ENCODE assay signal across 17 cellular contexts in the genomic region with DNA sequence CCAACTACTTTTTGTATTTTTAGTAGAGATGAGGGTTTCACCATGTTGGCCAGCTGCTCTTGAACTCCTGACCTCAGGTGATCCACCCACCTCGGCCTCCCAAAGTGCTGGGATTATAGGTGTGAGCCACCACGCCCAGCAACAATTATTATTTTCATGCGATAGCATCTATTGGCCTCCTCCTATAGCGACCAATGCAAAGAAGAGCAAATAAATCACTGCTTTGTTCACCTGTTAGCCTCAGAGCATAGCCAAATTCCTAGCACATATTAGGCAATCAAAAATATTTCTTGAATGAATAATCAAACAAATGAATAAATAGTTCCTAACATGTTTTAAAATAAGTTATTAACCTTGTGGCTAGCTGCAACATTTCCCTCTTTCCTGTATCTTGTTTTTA. TPM values are rescaled to one million over a fixed set of nuclear protein-coding genes. Genes with fewer than 3 reads are reported as not detected.
DNase-seq lines count a peak whose midpoint lies in the region; ATAC-seq and TF ChIP-seq lines count a peak whose summit lies in the region.
"Had no signal": no experiment of that assay in that cellular context is flagged by ENCODE, and none has a peak within 500 bp of the region (broad histone marks: within the 10 kb centered on the region; RNA-seq: fewer than 3 reads in every experiment).

No MANE protein-coding gene starts in this region.

- no peaks in the 10 kb centered on the region for H3K79me1 ChIP-seq in IMR-90 (ENCODE audit: low read depth in 1 of 2, low read length in 2 of 2)

- ATAC-seq in IMR-90 (ENCODE audit: low read depth) (no peak), RWPE2 (ENCODE audit: low read depth) (peak; percentile 51), WTC11 (no peak)
- ATAC-seq: GM12878 had no signal

- no peak overlapping the region for H2AK5ac ChIP-seq in IMR-90 (ENCODE audit: low read depth, low read length)

- no CpG with 5 or more reads among the region's 4 CpGs for WGBS in IMR-90 (ENCODE audit: extremely low coverage in 2 of 2, insufficient read length in 1 of 2), 2 experiments
- 49% methylated on average over 4 of the region's 4 CpGs for WGBS in suprapubic skin
- 92% methylated on average over 4 of the region's 4 CpGs for WGBS in esophagus muscularis mucosa

- TF ChIP-seq POLR2A in IMR-90 (IDR thresholded peaks at IDR 0.05; ENCODE audit: low read depth, low read length) (no peak), suprapubic skin (IDR thresholded peaks at IDR 0.05) (no peak), esophagus muscularis mucosa (IDR thresholded peaks at IDR 0.05; ENCODE audit: low read depth) (no peak)

- TF ChIP-seq EP300 in suprapubic skin (IDR thresholded peaks at IDR 0.05) (no peak), esophagus muscularis mucosa (IDR thresholded peaks at IDR 0.05) (no peak)

- H3K23ac ChIP-seq in IMR-90 (ENCODE audit: low read depth, low read length) = no peak overlapping the region

- no peaks in the 10 kb centered on the region for H3K27me3 Mint-ChIP-seq in WTC11 (ENCODE audit: low read depth)

- H3K9me3 Mint-ChIP-seq in WTC11 = no peaks in the 10 kb centered on the region

- H3K27ac Mint-ChIP-seq in WTC11 = no peak overlapping the region

- no peaks in the 10 kb centered on the region for H4K20me1 ChIP-seq in IMR-90 (ENCODE audit: insufficient read depth, low read length)
- H4K20me1 ChIP-seq: BLaER1 had no signal

- H3K4me3 ChIP-seq in IMR-90 (ENCODE audit: insufficient read depth, low read depth, low read length) = no peak overlapping the region
- H3K4me3 ChIP-seq in RWPE2 (ENCODE audit: severe bottlenecking) = no peak overlapping the region
- no peak overlapping the region for H3K4me3 ChIP-seq in fibroblast of pulmonary artery (replicated peaks; ENCODE audit: low read depth, low read length)
- no peak overlapping the region for H3K4me3 ChIP-seq in suprapubic skin
- H3K4me3 ChIP-seq in esophagus muscularis mucosa = no peak overlapping the region
- H3K4me3 ChIP-seq: BLaER1, GM12878 had no signal

- H4K5ac ChIP-seq in IMR-90 (ENCODE audit: low read depth, low read length) = no peak overlapping the region

- CTCF ChIA-PET in IMR-90 (lab: Yijun Ruan, JAX) (no interaction called here), WTC11 (lab: Charles Lee) (no interaction called here)

- no peak overlapping the region for H4K91ac ChIP-seq in IMR-90 (ENCODE audit: insufficient read depth, low read depth, low read length)

- H3K4ac ChIP-seq in IMR-90 (ENCODE audit: low read depth, low read length) = no peak overlapping the region

- BruUV-seq in IMR-90 (replicated peaks; lab: Mats Ljungman, UMichigan) = no TSS peak

- H4K8ac ChIP-seq in IMR-90 (ENCODE audit: low read depth in 2 of 2, low read length in 2 of 2) = no peak overlapping the region

- intact Hi-C loops in IMR-90 (cut with micrococcal nuclease) (no loop called here), esophagus muscularis mucosa (cut with DNase I) (no loop called here)

- no peaks in the 10 kb centered on the region for H3K9me3 ChIP-seq in IMR-90 (ENCODE audit: control insufficient read depth, insufficient read depth, low read length)
- H3K9me3 ChIP-seq in RWPE2 (ENCODE audit: severe bottlenecking) = no peaks in the 10 kb centered on the region
- no peaks in the 10 kb centered on the region for H3K9me3 ChIP-seq in suprapubic skin
- H3K9me3 ChIP-seq in esophagus muscularis mucosa = no peaks in the 10 kb centered on the region
- H3K9me3 ChIP-seq: BLaER1 had no signal

- H3K36me3 ChIP-seq in IMR-90 (ENCODE audit: control insufficient read depth, insufficient read depth, low read length) (no peaks in the 10 kb centered on the region), RWPE2 (ENCODE audit: low read depth) (no peaks in the 10 kb centered on the region), suprapubic skin (no peaks in the 10 kb centered on the region), esophagus muscularis mucosa (no peaks in the 10 kb centered on the region)
- H3K36me3 ChIP-seq: BLaER1 had no signal

- H2AFZ ChIP-seq in IMR-90 (replicated peaks; ENCODE audit: low read length, poor library complexity) = no peak overlapping the region

- no peak overlapping the region for H3K9ac ChIP-seq in IMR-90 (ENCODE audit: low read depth, low read length)
- H3K9ac ChIP-seq: BLaER1 had no signal

- H2BK5ac ChIP-seq in IMR-90 (ENCODE audit: low read depth, low read length, poor library complexity, severe bottlenecking) = no peak overlapping the region

- peaks cover 3% of the 10 kb centered on the region; the same call in 1 of the 2 replicates for H3K9me1 ChIP-seq in IMR-90 (ENCODE audit: insufficient read depth, low read length)

- no peak for TF ChIP-seq CTCF in IMR-90 (conservative IDR thresholded peaks at IDR 0.05; ENCODE audit: low read depth, low read length)
- no peak for TF ChIP-seq CTCF in RWPE2 (IDR thresholded peaks at IDR 0.05; ENCODE audit: poor library complexity, severe bottlenecking)
- TF ChIP-seq CTCF in fibroblast of pulmonary artery (IDR thresholded peaks at IDR 0.05; ENCODE audit: low read length, missing control alignments) = no peak
- no peak for TF ChIP-seq CTCF in suprapubic skin (IDR thresholded peaks at IDR 0.05)
- no peak for TF ChIP-seq CTCF in WTC11 (IDR thresholded peaks at IDR 0.05)
- TF ChIP-seq CTCF in esophagus muscularis mucosa (IDR thresholded peaks at IDR 0.05) = no peak

- H3K27me3 ChIP-seq in IMR-90 (ENCODE audit: control insufficient read depth, insufficient read depth, low read length) (no peaks in the 10 kb centered on the region), RWPE2 (ENCODE audit: insufficient read depth, poor library complexity, severe bottlenecking) (no peaks in the 10 kb centered on the region), suprapubic skin (no peaks in the 10 kb centered on the region), esophagus muscularis mucosa (no peaks in the 10 kb centered on the region)
- H3K27me3 ChIP-seq: BLaER1 had no signal

- no peak for TF ChIP-seq RAD21 in IMR-90 (IDR thresholded peaks at IDR 0.05; ENCODE audit: low read length)

- no peak overlapping the region for H3K18ac ChIP-seq in IMR-90 (ENCODE audit: low read depth, low read length)

- H3K4me1 Mint-ChIP-seq in WTC11 = peaks cover 21% of the 10 kb centered on the region

- H3K14ac ChIP-seq in IMR-90 (replicated peaks; ENCODE audit: low read depth, low read length) = no peak overlapping the region

- H2BK15ac ChIP-seq in IMR-90 (ENCODE audit: low read depth, low read length) = no peak overlapping the region; the same call in 2 of the 3 replicates

- H3K56ac ChIP-seq in IMR-90 (ENCODE audit: extremely low read depth, insufficient read depth, low read length) = no peak overlapping the region

- dilution Hi-C loops in IMR-90 (cut with HindIII; ENCODE audit: low sequenced_read_pairs, unreplicated experiment) = no loop called here

- in situ Hi-C loops in IMR-90 (cut with MboI; ENCODE audit: low sequenced_read_pairs) = no loop called here

- H2AK9ac ChIP-seq in IMR-90 (replicated peaks; ENCODE audit: low read depth, low read length, poor library complexity) = no peak overlapping the region

- H3K4me2 ChIP-seq in IMR-90 (ENCODE audit: low read depth, low read length) = no peak overlapping the region

- H2BK20ac ChIP-seq in IMR-90 (ENCODE audit: low read depth, low read length) = no peak overlapping the region

- no peak overlapping the region for H2BK120ac ChIP-seq in IMR-90 (ENCODE audit: low read depth, low read length)

- H3K36me3 Mint-ChIP-seq in WTC11 = no peaks in the 10 kb centered on the region

- POLR2A ChIA-PET in IMR-90 (lab: Charles Lee; ENCODE audit: unreplicated experiment) (no interaction called here), WTC11 (lab: Charles Lee) (interaction anchor here (0.6 kb wide), 1 partner anchor 12 kb away, joined by 3 read pairs; no protein-coding TSS in a partner anchor)

- no peak overlapping the region for H3K27ac ChIP-seq in IMR-90 (ENCODE audit: insufficient read depth, low read length)
- H3K27ac ChIP-seq in RWPE2 (ENCODE audit: poor library complexity, severe bottlenecking) = peak overlapping the region; percentile 90
- peak overlapping the region; percentile 73 for H3K27ac ChIP-seq in suprapubic skin
- H3K27ac ChIP-seq in esophagus muscularis mucosa (replicated peaks in 1 of 4) = peak overlapping the region in 2 of 4 donors; percentile 19 to 35
- H3K27ac ChIP-seq: BLaER1 had no signal

- no peak overlapping the region for H3K4me3 Mint-ChIP-seq in WTC11

- DNase-seq in IMR-90 (peak; percentile 28), RWPE2 (ENCODE audit: low spot score) (no peak), fibroblast of pulmonary artery (ENCODE audit: low read depth) (peak; percentile 41), suprapubic skin (ENCODE audit: low spot score in 2 of 2) (no peak), T-helper 9 cell (no peak), RPMI8226 (no peak), WTC11 (ENCODE audit: low spot score) (no peak), esophagus muscularis mucosa (ENCODE audit: extremely low spot score) (no peak)
- DNase-seq: COR-L47; H7; NCI-H146; NCI-H69; NK-92 treated with Interleukin-12 subunit alpha and Interleukin-12 subunit beta, amount 100 ng/mL, for 24 hours; SHP77 treated with DMSO at 0.1 percent for 48 hours; SW 1271 had no signal

- peaks cover 14% of the 10 kb centered on the region for H3K4me1 ChIP-seq in IMR-90 (ENCODE audit: control insufficient read depth, insufficient read depth, low read length)
- peaks cover 49% of the 10 kb centered on the region for H3K4me1 ChIP-seq in RWPE2 (ENCODE audit: insufficient read depth, poor library complexity, severe bottlenecking)
- H3K4me1 ChIP-seq in suprapubic skin = peaks cover 80% of the 10 kb centered on the region
- peaks cover 28 to 72% (median 40%) of the 10 kb centered on the region in 4 donors for H3K4me1 ChIP-seq in esophagus muscularis mucosa

TF ChIP-seq in IMR-90, 13 proteins besides CTCF, POLR2A, EP300 and RAD21:
- TF ChIP-seq CEBPB (IDR thresholded peaks at IDR 0.05; ENCODE audit: low read depth, low read length) = peak; percentile 63; the same call in 1 of the 2 replicates
- no peak for TF ChIP-seq MAZ (IDR thresholded peaks at IDR 0.05; ENCODE audit: borderline replicate concordance, low read depth, low read length)
- no peak for TF ChIP-seq MAFK (IDR thresholded peaks at IDR 0.05; ENCODE audit: low read depth, low read length)
- TF ChIP-seq SMC3 (IDR thresholded peaks at IDR 0.05; ENCODE audit: low read depth, low read length) = no peak

RNA-seq across cellular contexts. Expression of a gene that starts 36.8 kb away (rescaled TPM):
- 1.1 and 1.3 TPM in 2 replicates for total RNA-seq in IMR-90 (2012; rRNA removed)
- 0.63 and 0.79 TPM in 2 replicates for polyA plus RNA-seq in IMR-90 (2012; rRNA removed)
- 0.62 and 0.92 TPM in 2 replicates for polyA plus RNA-seq in IMR-90 (2012; cell fraction: cytosol; rRNA removed)
- 0.30 and 0.40 TPM in 2 replicates for polyA plus RNA-seq in IMR-90 (2012; cell fraction: nucleus; rRNA removed; ENCODE audit: low replicate concordance)
- total RNA-seq in suprapubic skin = 10 to 100 TPM; 56.7 to 88.7 (median 66.3) TPM
- 0.22 to 0.39 TPM (median 0.27 TPM) in 3 replicates for total RNA-seq in WTC11 (2021)
- 10 to 100 TPM; 23.3 to 31.4 (median 27.7) TPM for total RNA-seq in esophagus muscularis mucosa
- total RNA-seq: H7 had no signal

Comparison
In these comparisons a context has a peak if more than half of its experiments do, and no peak if none do; other contexts are left out.
1. DNase-seq: peak in IMR-90 (single experiment) and fibroblast of pulmonary artery (single experiment); none in RWPE2 (single experiment), suprapubic skin (0 of 2), T-helper 9 cell (single experiment), RPMI8226 (single experiment), WTC11 (single experiment) and esophagus muscularis mucosa (single experiment).
2. RNA of a gene that starts 36.8 kb away (total RNA-seq): 56.7 to 88.7 TPM in suprapubic skin and 23.3 to 31.4 TPM in esophagus muscularis mucosa; 1.1 to 1.3 TPM in IMR-90 and 0.22 to 0.39 TPM in WTC11; every median in the first group is over 10 times any median in the second.